In genomic region chr12:119620490-119620889, GRCh38 we compare ENCODE assay signal across 30 cellular contexts. TPM values are rescaled to one million over a fixed set of nuclear protein-coding genes. Genes with fewer than 3 reads are reported as not detected.
"Had no signal": no experiment of that assay in that cellular context is flagged by ENCODE, and none has a peak within 500 bp of the region (broad histone marks: within the 10 kb centered on the region; RNA-seq: fewer than 3 reads in every experiment).

No MANE protein-coding gene starts in this region.

- H3K79me2 ChIP-seq: parathyroid adenoma had no signal

- H3K4me3 ChIP-seq: neural progenitor cell, ovary, psoas muscle, right lobe of liver, sigmoid colon, stomach, thoracic aorta, thyroid gland, tibial nerve, upper lobe of left lung, vagina had no signal

- H2AFZ ChIP-seq: neural progenitor cell, parathyroid adenoma had no signal

- H3K27ac ChIP-seq: neural progenitor cell, ovary, parathyroid adenoma, psoas muscle, right lobe of liver, sigmoid colon, stomach, thoracic aorta, tibial nerve, upper lobe of left lung, vagina had no signal

- H3K27me3 ChIP-seq: ovary, right lobe of liver, thyroid gland, tibial nerve, upper lobe of left lung, vagina had no signal

- H3K9me3 ChIP-seq: ovary, psoas muscle, right lobe of liver, sigmoid colon, stomach, thoracic aorta, thyroid gland, tibial nerve, vagina had no signal

- H3K4me1 ChIP-seq: neural progenitor cell, sigmoid colon, stomach, tibial nerve, upper lobe of left lung, vagina had no signal

- DNase-seq: natural killer cell; occipital lobe; ovary; posterior cingulate gyrus; psoas muscle; right cardiac atrium; right lobe of liver; sigmoid colon; small intestine; stimulated activated CD4-positive, alpha-beta T cell treated with anti-CD3 and anti-CD28 coated beads, Interleukin-15, amount 100 ng/mL, for 24 hours; stimulated activated CD4-positive, alpha-beta T cell treated with anti-CD3 and anti-CD28 coated beads, Interleukin-2, amount 100 ng/mL, for 24 hours; stimulated activated CD4-positive, alpha-beta T cell treated with anti-CD3 and anti-CD28 coated beads, Interleukin-2, amount 100 ng/mL, for 48 hours; stimulated activated CD4-positive, alpha-beta T cell treated with anti-CD3 and anti-CD28 coated beads, Interleukin-4, amount 100 ng/mL, for 24 hours; stimulated activated naive B cell treated with anti-CD40 and anti-IgM and Interleukin-4, amounts not matched to agents 10 μg/mL and 1 μg/mL and 100 μg/mL, for 72 hours; stimulated activated naive CD4-positive, alpha-beta T cell treated with Interleukin-2 at 50 U/mL for 16 hours; stomach; thyroid gland; trophoblast cell; upper lobe of left lung had no signal

- ATAC-seq: natural killer cell; psoas muscle; right cardiac atrium; right lobe of liver; stimulated activated effector memory CD8-positive, alpha-beta T cell treated with anti-CD3 and anti-CD28 coated beads, Interleukin-12 subunit alpha, Interleukin-12 subunit beta, amount 100 ng/mL, for 72 hours; stimulated activated naive B cell treated with anti-CD40 and anti-IgM and Interleukin-4, amounts not matched to agents 10 μg/mL and 1 μg/mL and 100 μg/mL, for 72 hours had no signal

- H3K4me2 ChIP-seq: neural progenitor cell had no signal

- H3K9ac ChIP-seq: neural progenitor cell, parathyroid adenoma had no signal

- FAIRE-seq: small intestine, urothelium cell line had no signal

- H3K36me3 ChIP-seq: neural progenitor cell, ovary, right lobe of liver, sigmoid colon, stomach, thoracic aorta, thyroid gland, tibial nerve, upper lobe of left lung, vagina had no signal

RNA-seq across cellular contexts. Expression of gene TMEM233, which starts 26.9 kb away (rescaled TPM):
- total RNA-seq: natural killer cell, occipital lobe, osteoblast, progenitor cell of endocrine pancreas, sigmoid colon, temporal lobe had no signal
- polyA plus RNA-seq: neural cell had no signal
